In the genomic region with DNA sequence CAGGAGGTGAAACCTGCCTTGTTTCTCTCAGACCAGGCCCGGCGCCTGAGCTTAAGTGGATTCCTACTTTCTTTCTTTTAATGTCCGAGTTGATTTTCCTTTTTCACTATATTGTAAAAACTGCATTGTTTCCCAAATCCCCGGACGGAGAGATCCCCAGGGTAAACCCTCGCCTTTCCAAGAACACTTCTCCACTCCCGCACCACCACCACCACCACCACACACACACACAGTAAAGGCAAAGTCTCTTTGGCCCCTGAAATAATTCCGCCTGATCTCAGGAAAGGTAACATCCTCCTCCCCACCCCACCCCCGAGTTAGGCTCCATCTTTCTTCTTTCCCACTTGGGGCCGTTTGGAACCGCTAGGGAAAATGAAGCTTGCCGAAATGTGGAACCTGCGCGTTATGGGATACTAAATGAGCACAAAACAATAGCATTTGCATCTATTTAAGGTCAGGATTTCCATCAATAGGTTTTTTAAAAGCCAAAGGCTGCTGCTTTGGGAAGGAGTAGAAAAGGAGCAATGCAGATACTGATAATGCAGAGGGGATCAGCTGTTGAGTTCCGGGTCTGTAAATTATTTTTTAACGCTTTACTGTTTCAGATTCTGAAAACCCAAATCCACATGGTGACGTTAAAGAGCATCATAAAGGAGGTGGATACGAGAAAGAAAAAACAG, we compare ENCODE assay signal across 9 cellular contexts. TPM values are rescaled to one million over a fixed set of nuclear protein-coding genes. Genes with fewer than 3 reads are reported as not detected.
DNase-seq lines count a peak whose midpoint lies in the region; ATAC-seq and TF ChIP-seq lines count a peak whose summit lies in the region.
"Had no signal": no experiment of that assay in that cellular context is flagged by ENCODE, and none has a peak within 500 bp of the region (broad histone marks: within the 10 kb centered on the region; RNA-seq: fewer than 3 reads in every experiment).

No MANE protein-coding gene starts in this region.

- no peak overlapping the region for H3K27ac ChIP-seq in DOHH2 (ENCODE audit: low read depth, low read length)
- H3K27ac ChIP-seq: upper lobe of left lung had no signal

- H4K20me1 ChIP-seq in DOHH2 (ENCODE audit: control insufficient read depth, insufficient read depth, low read depth, low read length): no peaks in the 10 kb centered on the region

- no peak overlapping the region for H3K4me3 ChIP-seq in DOHH2 (ENCODE audit: low read length)
- peak overlapping the region; percentile 52 to 66 for H3K4me3 ChIP-seq in foreskin fibroblast (ENCODE audit: low read depth in 1 of 2, low read length in 2 of 2)

- peaks cover 92% of the 10 kb centered on the region for H3K27me3 Mint-ChIP-seq in osteocyte (ENCODE audit: unreplicated experiment)

- H3K4me1 Mint-ChIP-seq in osteocyte (ENCODE audit: unreplicated experiment): peaks cover 27% of the 10 kb centered on the region

- no peak overlapping the region for H3K27ac Mint-ChIP-seq in osteocyte (ENCODE audit: unreplicated experiment)

- DNase-seq in OCI-M1 (lab: John Stamatoyannopoulos, UW) (peak; percentile 74), foreskin fibroblast (peak in 1 of 2 donors; percentile 12), osteocyte (ENCODE audit: extremely low spot score, unreplicated experiment) (no peak), NCI-H1436 treated with DMSO at 0.1 percent for 48 hours (lab: John Stamatoyannopoulos, UW) (no peak)

- H3K4me3 Mint-ChIP-seq in osteocyte (ENCODE audit: unreplicated experiment): peak overlapping the region; percentile 44

- peaks cover 15% of the 10 kb centered on the region for H3K4me1 ChIP-seq in DOHH2 (ENCODE audit: control insufficient read depth, low read length)

- no peaks in the 10 kb centered on the region for H3K9me3 Mint-ChIP-seq in osteocyte (ENCODE audit: unreplicated experiment)

- peaks cover 68% of the 10 kb centered on the region for H3K27me3 ChIP-seq in DOHH2 (ENCODE audit: control insufficient read depth, low read length)

- no peaks in the 10 kb centered on the region for H3K36me3 ChIP-seq in DOHH2 (ENCODE audit: control insufficient read depth, low read length)
- H3K36me3 ChIP-seq: upper lobe of left lung had no signal

- ATAC-seq in HG02973 (IDR thresholded peaks at IDR 0.05; ENCODE audit: unreplicated experiment) (no peak), HG03354 (IDR thresholded peaks at IDR 0.05; ENCODE audit: poor library complexity, severe bottlenecking, unreplicated experiment) (no peak), esophagus mucosa (no peak)

- no peaks in the 10 kb centered on the region for H3K79me2 ChIP-seq in DOHH2 (ENCODE audit: control insufficient read depth, low read length)

- no peaks in the 10 kb centered on the region for H3K9me3 ChIP-seq in DOHH2 (ENCODE audit: control insufficient read depth, insufficient read depth, low read length)
- H3K9me3 ChIP-seq: upper lobe of left lung had no signal

- H3K36me3 Mint-ChIP-seq in osteocyte (ENCODE audit: unreplicated experiment): no peaks in the 10 kb centered on the region

- TF ChIP-seq CTCF in DOHH2 (IDR thresholded peaks at IDR 0.05; ENCODE audit: low read depth, low read length, poor library complexity, severe bottlenecking) (no peak), foreskin fibroblast (IDR thresholded peaks at IDR 0.05; ENCODE audit: low read depth, low read length) (no peak), osteocyte (IDR thresholded peaks at IDR 0.05) (no peak)

- peak overlapping the region; percentile 56; the same call in 1 of the 2 replicates for H3K4me2 ChIP-seq in DOHH2 (ENCODE audit: low read length)

- H3F3A ChIP-seq in DOHH2 (ENCODE audit: control insufficient read depth, insufficient read depth): no peaks in the 10 kb centered on the region

- no peaks in the 10 kb centered on the region for H3K9me2 ChIP-seq in DOHH2 (replicated peaks; ENCODE audit: control insufficient read depth, low read length)

RNA-seq across cellular contexts. Expression of gene HPSE2, which starts 2.5 kb away (rescaled TPM):
- total RNA-seq in osteocyte (not detected in 2 replicates), esophagus mucosa (0.20 TPM)
